Comparison of ENCODE assay signal across 8 cellular contexts in genomic region chr14:21768116-21768874, GRCh38.
DNase-seq lines count a peak whose midpoint lies in the region; ATAC-seq and TF ChIP-seq lines count a peak whose summit lies in the region.

No MANE protein-coding gene starts in this region.

- H3K27ac Mint-ChIP-seq in activated CD4-positive, alpha-beta T cell treated with anti-CD3 and anti-CD28 coated beads, Interleukin-2, amount 10 ng/mL, durations not matched to agents 7 days and 5 days = peak overlapping the region; percentile 86

- intact Hi-C loops in heart left ventricle (cut with DNase I) = no loop called here
- intact Hi-C loops in cardiac septum (cut with DNase I) = no loop called here

- H3K27me3 ChIP-seq in heart left ventricle = no peaks in the 10 kb centered on the region

- no peak overlapping the region for H3K4me3 ChIP-seq in heart left ventricle

- peaks cover 0 to 4% (median 0%) of the 10 kb centered on the region in 12 donors for H3K9me3 ChIP-seq in heart left ventricle

- H3K36me3 ChIP-seq in heart left ventricle = no peaks in the 10 kb centered on the region

- no peaks in the 10 kb centered on the region for H3K36me3 Mint-ChIP-seq in activated CD4-positive, alpha-beta T cell treated with anti-CD3 and anti-CD28 coated beads, Interleukin-2, amount 10 ng/mL, durations not matched to agents 7 days and 5 days (ENCODE audit: low read depth)

- H3K4me3 Mint-ChIP-seq in activated CD4-positive, alpha-beta T cell treated with anti-CD3 and anti-CD28 coated beads, Interleukin-2, amount 10 ng/mL, durations not matched to agents 7 days and 5 days = peak overlapping the region; percentile 62

- TF ChIP-seq CTCF in heart left ventricle (IDR thresholded peaks at IDR 0.05) = peak in 7 of 12 donors; percentile 4 to 34 (median 17)

- no peak for TF ChIP-seq POLR2A in heart left ventricle (IDR thresholded peaks at IDR 0.05)

- peaks cover 7% of the 10 kb centered on the region for H3K27me3 Mint-ChIP-seq in activated CD4-positive, alpha-beta T cell treated with anti-CD3 and anti-CD28 coated beads, Interleukin-2, amount 10 ng/mL, durations not matched to agents 7 days and 5 days

- no peaks in the 10 kb centered on the region for H3K9me3 Mint-ChIP-seq in activated CD4-positive, alpha-beta T cell treated with anti-CD3 and anti-CD28 coated beads, Interleukin-2, amount 10 ng/mL, durations not matched to agents 7 days and 5 days

- peaks cover 6% of the 10 kb centered on the region for H3K4me1 Mint-ChIP-seq in activated CD4-positive, alpha-beta T cell treated with anti-CD3 and anti-CD28 coated beads, Interleukin-2, amount 10 ng/mL, durations not matched to agents 7 days and 5 days

- H3K27ac ChIP-seq in heart left ventricle = no peak overlapping the region

- ATAC-seq in heart left ventricle (no peak), HG03135 (IDR thresholded peaks at IDR 0.05; ENCODE audit: unreplicated experiment) (no peak)

- POLR2A ChIA-PET in activated CD4-positive, alpha-beta T cell treated with anti-CD3 and anti-CD28 coated beads, Interleukin-2, amount 10 ng/mL, durations not matched to agents 7 days and 5 days (lab: Charles Lee) = interaction anchor here (0.5 kb wide), 1 partner anchor 802 kb away, joined by 3 read pairs; no protein-coding TSS in a partner anchor

- H3K4me1 ChIP-seq in heart left ventricle = no peaks in the 10 kb centered on the region

- CTCF ChIA-PET in activated CD4-positive, alpha-beta T cell treated with anti-CD3 and anti-CD28 coated beads, Interleukin-2, amount 10 ng/mL, durations not matched to agents 7 days and 5 days (lab: Charles Lee) = interaction anchor here (0.6 to 1.2 kb wide), 3 partner anchors 8 to 789 kb away, joined by 3 to 4 read pairs (median 3); no protein-coding TSS in a partner anchor

- no peak for DNase-seq in heart left ventricle
- no peak for DNase-seq in cardiac septum (ENCODE audit: low spot score)
- peak; percentile 8 for DNase-seq in LHCN-M2 (ENCODE audit: low read depth)
- DNase-seq in activated CD4-positive, alpha-beta T cell treated with anti-CD3 and anti-CD28 coated beads, Interleukin-2, amount 10 ng/mL, durations not matched to agents 7 days and 5 days = peak; percentile 45
- peak; percentile 46 for DNase-seq in iris pigment epithelial cell (ENCODE audit: low read depth)
- DNase-seq in NOMO-1 treated with DMSO at 0.1 percent for 48 hours (lab: John Stamatoyannopoulos, UW; ENCODE audit: unreplicated experiment) = no peak
- DNase-seq in nucleus accumbens (lab: John Stamatoyannopoulos, UW) = no peak

- 39 to 45% (median 44%) methylated on average over 5 of the region's 5 CpGs for WGBS in heart left ventricle, 4 donors

Comparison
In these comparisons a context has a peak if more than half of its experiments do, and no peak if none do; other contexts are left out.
1. DNase-seq: peak in LHCN-M2 (single experiment), activated CD4-positive, alpha-beta T cell treated with anti-CD3 and anti-CD28 coated beads, Interleukin-2, amount 10 ng/mL, durations not matched to agents 7 days and 5 days (single experiment) and iris pigment epithelial cell (single experiment); none in heart left ventricle (0 of 5), cardiac septum (single experiment), NOMO-1 treated with DMSO at 0.1 percent for 48 hours (single experiment) and nucleus accumbens (0 of 56).